In genomic region chr22:40256501-40256900, GRCh38 we compare ENCODE assay signal across 20 cellular contexts.
A peak's percentile ranks its signal among the peaks of the same experiment; 100 is the strongest.
DNase-seq lines count a peak whose midpoint lies in the region; ATAC-seq and TF ChIP-seq lines count a peak whose summit lies in the region.
"Had no signal": no experiment of that assay in that cellular context is flagged by ENCODE, and none has a peak within 500 bp of the region (broad histone marks: within the 10 kb centered on the region; RNA-seq: fewer than 3 reads in every experiment).

No MANE protein-coding gene starts in this region.

- no peaks in the 10 kb centered on the region for H3K9me3 Mint-ChIP-seq in activated naive CD8-positive, alpha-beta T cell treated with anti-CD3 and anti-CD28 coated beads, Interleukin-2, amount 50 U/mL, for 24 hours
- H3K9me3 Mint-ChIP-seq in mesothelial cell of epicardium = no peaks in the 10 kb centered on the region
- H3K9me3 Mint-ChIP-seq: GM23338 had no signal

- WGBS in right cardiac atrium = 56% methylated on average over 4 of the region's 4 CpGs

- peak overlapping the region; percentile 8 for H3K27ac Mint-ChIP-seq in activated naive CD8-positive, alpha-beta T cell treated with anti-CD3 and anti-CD28 coated beads, Interleukin-2, amount 50 U/mL, for 24 hours
- H3K27ac Mint-ChIP-seq in mesothelial cell of epicardium = peak overlapping the region; percentile 10
- H3K27ac Mint-ChIP-seq: GM23338 had no signal

- no peaks in the 10 kb centered on the region for H3K9me3 ChIP-seq in right cardiac atrium (ENCODE audit: control insufficient read depth, low read length)
- H3K9me3 ChIP-seq in right atrium auricular region = no peaks in the 10 kb centered on the region
- H3K9me3 ChIP-seq in uterus = no peaks in the 10 kb centered on the region
- H3K9me3 ChIP-seq in ascending aorta = no peaks in the 10 kb centered on the region
- H3K9me3 ChIP-seq: esophagus squamous epithelium, neutrophil had no signal

- ATAC-seq in right cardiac atrium = no peak
- no peak for ATAC-seq in activated naive CD8-positive, alpha-beta T cell treated with anti-CD3 and anti-CD28 coated beads, Interleukin-2, amount 50 U/mL, for 24 hours
- ATAC-seq: GM23338, left cardiac atrium had no signal

- intact Hi-C loops in right cardiac atrium (cut with DNase I) = no loop called here
- intact Hi-C loops in uterus (cut with DNase I; ENCODE audit: low total_unique reads) = no loop called here
- intact Hi-C loops in ascending aorta (cut with DNase I) = no loop called here

- peaks cover 25% of the 10 kb centered on the region for H3K36me3 Mint-ChIP-seq in activated naive CD8-positive, alpha-beta T cell treated with anti-CD3 and anti-CD28 coated beads, Interleukin-2, amount 50 U/mL, for 24 hours (ENCODE audit: low read depth)
- peaks cover 21% of the 10 kb centered on the region for H3K36me3 Mint-ChIP-seq in mesothelial cell of epicardium

- no peak for TF ChIP-seq POLR2A in uterus (IDR thresholded peaks at IDR 0.05)

- TF ChIP-seq CTCF in right atrium auricular region (IDR thresholded peaks at IDR 0.05) = no peak
- no peak for TF ChIP-seq CTCF in mesothelial cell of epicardium (IDR thresholded peaks at IDR 0.05; ENCODE audit: unreplicated experiment)
- no peak for TF ChIP-seq CTCF in uterus (IDR thresholded peaks at IDR 0.05)
- no peak for TF ChIP-seq CTCF in ascending aorta (IDR thresholded peaks at IDR 0.05)

- H3K36me3 ChIP-seq in right atrium auricular region (peaks cover 5% of the 10 kb centered on the region), uterus (no peaks in the 10 kb centered on the region), ascending aorta (peaks cover 0 to 6% of the 10 kb centered on the region in 2 donors)

- H3K4me1 Mint-ChIP-seq in activated naive CD8-positive, alpha-beta T cell treated with anti-CD3 and anti-CD28 coated beads, Interleukin-2, amount 50 U/mL, for 24 hours = peaks cover 55% of the 10 kb centered on the region
- H3K4me1 Mint-ChIP-seq in mesothelial cell of epicardium = peaks cover 25% of the 10 kb centered on the region

- no peaks in the 10 kb centered on the region for H3K27me3 Mint-ChIP-seq in activated naive CD8-positive, alpha-beta T cell treated with anti-CD3 and anti-CD28 coated beads, Interleukin-2, amount 50 U/mL, for 24 hours
- H3K27me3 Mint-ChIP-seq in mesothelial cell of epicardium (ENCODE audit: low read depth) = no peaks in the 10 kb centered on the region

- peak overlapping the region; percentile 30 for H3K27ac ChIP-seq in right cardiac atrium (ENCODE audit: low read length)
- H3K27ac ChIP-seq in right atrium auricular region = peak overlapping the region in 1 of 2 donors; percentile 2
- peak overlapping the region; percentile 57 to 64 for H3K27ac ChIP-seq in uterus
- H3K27ac ChIP-seq in ascending aorta = peak overlapping the region in 1 of 2 donors; percentile 38
- H3K27ac ChIP-seq: neutrophil had no signal

- DNase-seq in right cardiac atrium (no peak), right atrium auricular region (ENCODE audit: low spot score) (no peak), mesothelial cell of epicardium (ENCODE audit: low spot score in 2 of 2, unreplicated experiment in 2 of 2) (no peak), uterus (no peak), ascending aorta (ENCODE audit: low spot score in 2 of 2) (no peak)
- no peak for DNase-seq in activated naive CD8-positive, alpha-beta T cell treated with anti-CD3 and anti-CD28 coated beads, Interleukin-2, amount 50 U/mL, for 24 hours
- no peak for DNase-seq in stimulated activated CD4-positive, alpha-beta T cell treated with anti-CD3 and anti-CD28 coated beads, Interleukin-4, amount 100 ng/mL, for 24 hours
- DNase-seq: activated CD4-positive, alpha-beta T cell treated with anti-CD3 and anti-CD28 coated beads, Interleukin-2, amount 50 U/mL, for 48 hours; AML-193; amygdala; caudate nucleus; esophagus squamous epithelium; left cardiac atrium; NCI-H1105; NCI-H2081 treated with DMSO at 0.1 percent for 48 hours; NCI-H524; stimulated activated naive CD4-positive, alpha-beta T cell treated with Interleukin-2 at 50 U/mL for 16 hours; trophoblast cell had no signal

- no peak overlapping the region for H3K4me3 ChIP-seq in right cardiac atrium (ENCODE audit: low read length)
- H3K4me3 ChIP-seq in right atrium auricular region = no peak overlapping the region
- H3K4me3 ChIP-seq in uterus = no peak overlapping the region
- no peak overlapping the region for H3K4me3 ChIP-seq in ascending aorta
- H3K4me3 ChIP-seq: esophagus squamous epithelium, GM23338 had no signal

- no peak overlapping the region for H3K4me3 Mint-ChIP-seq in activated naive CD8-positive, alpha-beta T cell treated with anti-CD3 and anti-CD28 coated beads, Interleukin-2, amount 50 U/mL, for 24 hours
- H3K4me3 Mint-ChIP-seq in mesothelial cell of epicardium = no peak overlapping the region
- H3K4me3 Mint-ChIP-seq: GM23338 had no signal

- H3K27me3 ChIP-seq in right cardiac atrium (ENCODE audit: control insufficient read depth, insufficient read depth) (no peaks in the 10 kb centered on the region), right atrium auricular region (no peaks in the 10 kb centered on the region), uterus (no peaks in the 10 kb centered on the region), ascending aorta (no peaks in the 10 kb centered on the region)
- H3K27me3 ChIP-seq: esophagus squamous epithelium, neutrophil had no signal

- H3K4me1 ChIP-seq in right cardiac atrium (ENCODE audit: control insufficient read depth, insufficient read depth, low read length) (no peaks in the 10 kb centered on the region), right atrium auricular region (peaks cover 0 to 31% of the 10 kb centered on the region in 2 donors), uterus (peaks cover 4 to 6% of the 10 kb centered on the region in 2 donors), ascending aorta (peaks cover 0 to 9% of the 10 kb centered on the region in 2 donors)
